15 cellular contexts compared by ENCODE assay signal in genomic region chr3:30155755-30156154, GRCh38.
A peak's percentile ranks its signal among the peaks of the same experiment; 100 is the strongest.
DNase-seq lines count a peak whose midpoint lies in the region; ATAC-seq lines count a peak whose summit lies in the region.
"Had no signal": no experiment of that assay in that cellular context is flagged by ENCODE, and none has a peak within 500 bp of the region (broad histone marks: within the 10 kb centered on the region; RNA-seq: fewer than 3 reads in every experiment).

No MANE protein-coding gene starts in this region.

- H3K9ac ChIP-seq in subcutaneous abdominal adipose tissue (ENCODE audit: low read length in 5 of 5): no peak overlapping the region

- H3K4me3 ChIP-seq in subcutaneous abdominal adipose tissue (ENCODE audit: low read depth in 1 of 5, low read length in 5 of 5): no peak overlapping the region

- peak overlapping the region; percentile 42 for H3K27ac ChIP-seq in subcutaneous abdominal adipose tissue (ENCODE audit: low read depth, low read length)
- H3K27ac ChIP-seq: C4-2B had no signal

- peaks cover 0 to 21% (median 10%) of the 10 kb centered on the region in 5 donors for H3K4me1 ChIP-seq in subcutaneous abdominal adipose tissue (ENCODE audit: control insufficient read depth in 5 of 5, insufficient read depth in 5 of 5, low read length in 5 of 5)
- H3K4me1 ChIP-seq: Caco-2 had no signal

- H3K27me3 ChIP-seq in subcutaneous abdominal adipose tissue (ENCODE audit: control insufficient read depth in 5 of 5, insufficient read depth in 4 of 5, low read length in 5 of 5): no peaks in the 10 kb centered on the region

- DNase-seq in dermis blood vessel endothelial cell (peak; percentile 80), dermis microvascular lymphatic vessel endothelial cell (ENCODE audit: low read depth in 2 of 2) (peak; percentile 46 to 63), left ventricle myocardium superior (no peak)
- DNase-seq: AML-193; Caco-2; CD4-positive, alpha-beta T cell; GOT3; H7; HFFc6 had no signal

- intact Hi-C loops in left ventricle myocardium superior (cut with micrococcal nuclease): no loop called here

- no peaks in the 10 kb centered on the region for H3K9me3 ChIP-seq in subcutaneous abdominal adipose tissue (ENCODE audit: control insufficient read depth in 5 of 5, low read length in 5 of 5)
- H3K9me3 ChIP-seq: Caco-2 had no signal

- H3K36me3 ChIP-seq in subcutaneous abdominal adipose tissue (ENCODE audit: control insufficient read depth in 5 of 5, insufficient read depth in 5 of 5, low read length in 5 of 5): no peaks in the 10 kb centered on the region

- peak; percentile 74 for ATAC-seq in left ventricle myocardium superior
- ATAC-seq in HG03097 (IDR thresholded peaks at IDR 0.05; ENCODE audit: low FRiP score, unreplicated experiment): no peak
- ATAC-seq in HG02678 (IDR thresholded peaks at IDR 0.05; ENCODE audit: unreplicated experiment): no peak
- ATAC-seq: HCT116, HepG2 had no signal
